10 cellular contexts compared by ENCODE assay signal in genomic region chr15:59327942-59328341, GRCh38. TPM values are rescaled to one million over a fixed set of nuclear protein-coding genes. Genes with fewer than 3 reads are reported as not detected.
DNase-seq lines count a peak whose midpoint lies in the region; ATAC-seq and TF ChIP-seq lines count a peak whose summit lies in the region.
"Had no signal": no experiment of that assay in that cellular context is flagged by ENCODE, and none has a peak within 500 bp of the region (broad histone marks: within the 10 kb centered on the region; RNA-seq: fewer than 3 reads in every experiment).

No MANE protein-coding gene starts in this region.

- H3K4me3 ChIP-seq in left lung (no peak overlapping the region), colonic mucosa (no peak overlapping the region), H7 (ENCODE audit: insufficient read depth, low read depth, low read length) (no peak overlapping the region)
- H3K4me3 ChIP-seq: thyroid gland had no signal

- no peak overlapping the region for H3K9ac ChIP-seq in colonic mucosa (ENCODE audit: low read depth in 2 of 2, low read length in 2 of 2)

- H3K4me1 ChIP-seq in left lung (peaks cover 13 to 22% of the 10 kb centered on the region in 2 donors), colonic mucosa (peaks cover 22% of the 10 kb centered on the region)

- H3K27me3 ChIP-seq in left lung (no peaks in the 10 kb centered on the region), colonic mucosa (no peaks in the 10 kb centered on the region), H7 (ENCODE audit: control insufficient read depth, insufficient read depth, low read length) (no peaks in the 10 kb centered on the region)
- H3K27me3 ChIP-seq: thyroid gland had no signal

- H3K9me3 ChIP-seq in left lung (no peaks in the 10 kb centered on the region), colonic mucosa (no peaks in the 10 kb centered on the region)
- H3K9me3 ChIP-seq: thyroid gland had no signal

- DNase-seq in KBM-7: peak; percentile 2
- DNase-seq in left lung: no peak
- no peak for DNase-seq in colonic mucosa
- no peak for DNase-seq in H7
- DNase-seq in activated naive CD4-positive, alpha-beta T cell treated with Interleukin-2 at 50 U/mL for 16 hours: no peak
- DNase-seq in NCI-H2227 treated with DMSO at 0.1 percent for 48 hours (lab: John Stamatoyannopoulos, UW): no peak
- DNase-seq: COR-L47, thyroid gland had no signal

- intact Hi-C loops in left lung (cut with DNase I): no loop called here
- intact Hi-C loops in colonic mucosa (cut with DNase I): no loop called here

- peak; percentile 89 for ATAC-seq in GM18498 (IDR thresholded peaks at IDR 0.05; ENCODE audit: unreplicated experiment)
- peak; percentile 65 for ATAC-seq in GM21381 (IDR thresholded peaks at IDR 0.05; ENCODE audit: unreplicated experiment)
- ATAC-seq in left lung: peak; percentile 14

- no peak for TF ChIP-seq CTCF in left lung (IDR thresholded peaks at IDR 0.05)
- no peak for TF ChIP-seq CTCF in colonic mucosa (IDR thresholded peaks at IDR 0.05)

- H3K36me3 ChIP-seq in left lung: no peaks in the 10 kb centered on the region
- H3K36me3 ChIP-seq in colonic mucosa: no peaks in the 10 kb centered on the region
- no peaks in the 10 kb centered on the region for H3K36me3 ChIP-seq in H7 (replicated peaks; ENCODE audit: control insufficient read depth, insufficient read depth, low read length)
- H3K36me3 ChIP-seq: thyroid gland had no signal

- no peak overlapping the region for H3K27ac ChIP-seq in left lung
- no peak overlapping the region for H3K27ac ChIP-seq in colonic mucosa
- H3K27ac ChIP-seq: thyroid gland had no signal

- in situ Hi-C loops in KBM-7 (cut with MboI; ENCODE audit: low pct_unique_long_range_greater_than_20kb, low sequenced_read_pairs): no loop called here

RNA-seq across cellular contexts. Expression of gene MYO1E, which starts 44.7 kb away (rescaled TPM):
- total RNA-seq in left lung (100 to 1,000 TPM in 1 of 2 donors, 10 to 100 TPM in 1; 75.7 to 101 TPM), colonic mucosa (100 to 1,000 TPM; 252 to 329 TPM)
- total RNA-seq in H7 (2014; rRNA removed; shearing (Covaris generic)): 34.0 and 46.4 TPM in 2 replicates

Comparison
In these comparisons a context has a peak if more than half of its experiments do, and no peak if none do; other contexts are left out.
1. ATAC-seq: peak in every context shown above with its lines; median percentile 89 in GM18498; 65 in GM21381; 14 in left lung.